In the genomic region with DNA sequence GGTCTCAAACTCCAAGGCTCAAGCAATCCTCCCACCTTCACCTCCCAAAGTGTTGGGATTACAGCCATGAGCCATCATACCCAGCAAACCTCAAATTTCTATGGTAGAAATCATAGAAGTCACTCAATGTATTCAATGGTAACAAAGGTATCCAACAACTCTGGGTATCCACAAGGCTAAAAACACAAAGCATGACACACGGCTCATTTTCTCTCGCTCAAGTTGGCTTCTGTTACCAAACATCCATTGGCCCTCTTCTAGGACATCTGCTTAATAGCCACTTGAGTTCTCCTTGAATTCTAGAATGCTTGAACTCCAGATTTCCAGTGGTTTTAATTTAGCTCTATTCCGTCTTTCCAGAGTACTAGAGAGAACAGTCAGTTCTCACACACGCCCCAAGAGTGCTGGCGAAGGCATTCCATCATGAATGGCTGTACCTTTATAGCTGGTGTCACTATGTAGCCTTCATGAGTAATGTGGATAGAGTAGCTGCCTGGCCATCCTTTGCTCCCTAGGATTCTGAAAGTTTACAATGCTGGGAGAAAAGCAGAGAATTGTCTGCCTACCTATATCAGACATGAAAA, we compare ENCODE assay signal across 21 cellular contexts.
"Had no signal": no experiment of that assay in that cellular context is flagged by ENCODE, and none has a peak within 500 bp of the region (broad histone marks: within the 10 kb centered on the region; RNA-seq: fewer than 3 reads in every experiment).

No MANE protein-coding gene starts in this region.

- ATAC-seq: activated CD4-positive, alpha-beta T cell treated with anti-CD3 and anti-CD28 coated beads for 36 hours; activated CD8-positive, alpha-beta memory T cell treated with anti-CD3 and anti-CD28 coated beads, Interleukin-2, amount 10 ng/mL, durations not matched to agents 7 days and 5 days; activated T-helper 17 cell treated with anti-CD3 and anti-CD28 coated beads, Interleukin-2, amount 50 U/mL, for 72 hours; left lobe of liver; naive thymus-derived CD4-positive, alpha-beta T cell; sciatic nerve had no signal

- H3K36me3 ChIP-seq: ovary, uterus had no signal

- H3K9me3 Mint-ChIP-seq: activated CD4-positive, alpha-beta memory T cell treated with anti-CD3 and anti-CD28 coated beads, Interleukin-2, amount 10 ng/mL, durations not matched to agents 7 days and 5 days; activated naive CD4-positive, alpha-beta T cell treated with anti-CD3 and anti-CD28 coated beads for 36 hours; activated T-helper 17 cell treated with anti-CD3 and anti-CD28 coated beads, Interleukin-2, amount 50 U/mL, for 72 hours; central memory CD8-positive, alpha-beta T cell; naive thymus-derived CD4-positive, alpha-beta T cell had no signal

- H3K4me3 Mint-ChIP-seq: activated CD4-positive, alpha-beta memory T cell treated with anti-CD3 and anti-CD28 coated beads, Interleukin-2, amount 10 ng/mL, durations not matched to agents 7 days and 5 days; activated CD4-positive, alpha-beta T cell treated with anti-CD3 and anti-CD28 coated beads for 36 hours; activated CD8-positive, alpha-beta memory T cell treated with anti-CD3 and anti-CD28 coated beads, Interleukin-2, amount 10 ng/mL, durations not matched to agents 7 days and 5 days; activated naive CD4-positive, alpha-beta T cell treated with anti-CD3 and anti-CD28 coated beads for 36 hours; activated T-helper 17 cell treated with anti-CD3 and anti-CD28 coated beads, Interleukin-2, amount 50 U/mL, for 72 hours; central memory CD8-positive, alpha-beta T cell; naive thymus-derived CD4-positive, alpha-beta T cell had no signal

- H3K4me1 ChIP-seq: colonic mucosa, uterus had no signal

- H3K4me3 ChIP-seq: colonic mucosa, ovary, spleen, uterus had no signal

- H3K9me3 ChIP-seq: colonic mucosa, ovary, spleen, uterus had no signal

- H3K27me3 ChIP-seq: colonic mucosa, ovary, spleen, uterus had no signal

- H3K27ac Mint-ChIP-seq: activated CD4-positive, alpha-beta memory T cell treated with anti-CD3 and anti-CD28 coated beads, Interleukin-2, amount 10 ng/mL, durations not matched to agents 7 days and 5 days; activated CD4-positive, alpha-beta T cell treated with anti-CD3 and anti-CD28 coated beads for 36 hours; activated CD8-positive, alpha-beta memory T cell treated with anti-CD3 and anti-CD28 coated beads, Interleukin-2, amount 10 ng/mL, durations not matched to agents 7 days and 5 days; activated naive CD4-positive, alpha-beta T cell treated with anti-CD3 and anti-CD28 coated beads for 36 hours; activated T-helper 17 cell treated with anti-CD3 and anti-CD28 coated beads, Interleukin-2, amount 50 U/mL, for 72 hours had no signal

- H3K27ac ChIP-seq: colonic mucosa, ovary, spleen, uterus had no signal

- DNase-seq: activated CD4-positive, alpha-beta memory T cell treated with anti-CD3 and anti-CD28 coated beads, Interleukin-2, amount 10 ng/mL, durations not matched to agents 7 days and 5 days; activated CD4-positive, alpha-beta T cell treated with anti-CD3 and anti-CD28 coated beads for 36 hours; activated CD8-positive, alpha-beta memory T cell treated with anti-CD3 and anti-CD28 coated beads, Interleukin-2, amount 10 ng/mL, durations not matched to agents 7 days and 5 days; activated naive CD4-positive, alpha-beta T cell treated with anti-CD3 and anti-CD28 coated beads for 36 hours; aorta; colonic mucosa; foreskin melanocyte; kidney; mesenchymal stem cell; naive thymus-derived CD4-positive, alpha-beta T cell; ovary; spleen; stimulated activated CD4-positive, alpha-beta T cell treated with anti-CD3 and anti-CD28 coated beads, Interleukin-4, amount 100 ng/mL, for 4 hours; stimulated activated naive CD4-positive, alpha-beta T cell; SW 1271; T-helper 2 cell; uterus had no signal

- H3K27me3 Mint-ChIP-seq: activated CD4-positive, alpha-beta memory T cell treated with anti-CD3 and anti-CD28 coated beads, Interleukin-2, amount 10 ng/mL, durations not matched to agents 7 days and 5 days; activated CD4-positive, alpha-beta T cell treated with anti-CD3 and anti-CD28 coated beads for 36 hours; activated CD8-positive, alpha-beta memory T cell treated with anti-CD3 and anti-CD28 coated beads, Interleukin-2, amount 10 ng/mL, durations not matched to agents 7 days and 5 days; activated T-helper 17 cell treated with anti-CD3 and anti-CD28 coated beads, Interleukin-2, amount 50 U/mL, for 72 hours; central memory CD8-positive, alpha-beta T cell; naive thymus-derived CD4-positive, alpha-beta T cell had no signal
